ENCODE assay signal across 8 cellular contexts in the genomic region with DNA sequence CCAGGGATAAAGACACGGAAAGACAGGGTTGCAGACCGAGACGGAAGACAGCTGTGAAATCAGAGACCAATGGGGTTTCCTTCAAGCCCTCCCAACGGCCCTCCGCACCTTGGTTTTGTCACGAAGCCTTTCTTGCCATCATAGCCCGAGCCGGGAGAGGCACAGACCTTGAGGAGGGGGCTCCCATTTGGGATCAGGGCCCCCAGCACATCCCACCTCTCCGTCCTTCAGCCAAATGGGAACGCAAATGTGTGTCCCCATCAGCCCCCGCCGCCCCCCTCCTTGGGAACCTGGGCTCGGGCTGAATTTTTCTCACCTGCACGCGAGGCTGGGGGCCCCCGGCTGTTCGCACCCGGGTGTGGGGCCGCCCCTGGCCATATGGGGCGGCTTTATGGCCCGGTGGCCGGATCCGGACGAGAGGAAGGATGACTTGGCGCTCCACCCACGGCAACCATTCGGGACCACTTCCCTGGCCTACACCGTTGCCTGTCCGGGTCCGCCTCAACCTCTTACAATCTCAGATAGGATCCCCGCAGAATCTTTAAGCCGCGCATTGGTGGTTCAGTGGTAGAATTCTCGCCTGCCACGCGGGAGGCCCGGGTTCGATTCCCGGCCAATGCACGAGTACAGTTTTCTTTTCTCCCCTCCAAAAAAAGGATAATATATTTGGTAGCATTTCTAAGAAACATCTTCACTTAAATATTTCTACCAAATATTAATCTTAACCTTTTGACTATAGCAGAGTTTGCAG. TPM values are rescaled to one million over a fixed set of nuclear protein-coding genes. Genes with fewer than 3 reads are reported as not detected.
DNase-seq lines count a peak whose midpoint lies in the region; ATAC-seq, FAIRE-seq and TF ChIP-seq lines count a peak whose summit lies in the region.

No MANE protein-coding gene starts in this region.

- POLR2A ChIA-PET in activated naive CD8-positive, alpha-beta T cell treated with anti-CD3 and anti-CD28 coated beads, Interleukin-2, amount 10 ng/mL, durations not matched to agents 7 days and 5 days (lab: Charles Lee), result interaction anchor here (0.5 to 4.3 kb wide), 8 partner anchors 13 to 147 kb away, joined by 3 to 34 read pairs (median 4); partner anchors contain the start of genes AURKB and PER1

- TF ChIP-seq EP300 in upper lobe of left lung (IDR thresholded peaks at IDR 0.05), result no peak

- H3K4me3 Mint-ChIP-seq in activated naive CD8-positive, alpha-beta T cell treated with anti-CD3 and anti-CD28 coated beads, Interleukin-2, amount 10 ng/mL, durations not matched to agents 7 days and 5 days, result peak overlapping the region; percentile 91

- TF ChIP-seq POLR2A in upper lobe of left lung (IDR thresholded peaks at IDR 0.05) (no peak), GM12892 (IDR thresholded peaks at IDR 0.05; ENCODE audit: low read depth, low read length) (no peak)

- H3K4me1 ChIP-seq in heart right ventricle (peaks cover 27 to 70% (median 67%) of the 10 kb centered on the region in 9 donors), upper lobe of left lung (peaks cover 60 to 74% (median 64%) of the 10 kb centered on the region in 4 donors)

- no peaks in the 10 kb centered on the region for H3K36me3 ChIP-seq in heart right ventricle
- H3K36me3 ChIP-seq in upper lobe of left lung, result no peaks in the 10 kb centered on the region

- 2% methylated on average over 40 of the region's 40 CpGs for WGBS in heart right ventricle, 2 donors
- WGBS in upper lobe of left lung, 2 donors, result 2 to 3% methylated on average over 23 to 26 of the region's 40 CpGs

- intact Hi-C loops in heart right ventricle (cut with DNase I) (loop anchor here in 7 of 10 donors (1.0 to 10.0 kb wide), 6 partner anchors 37 to 99 kb away; partner anchors contain the start of gene VAMP2 (in 1 of the 7)), posterior cingulate gyrus (cut with DNase I) (loop anchor here (2.0 to 10.0 kb wide), 2 partner anchors 13 to 249 kb away; partner anchors contain the start of gene KRABD2)

- peak overlapping the region; percentile 40 to 91 (median 70) for H3K4me3 ChIP-seq in heart right ventricle
- peak overlapping the region; percentile 36 to 69 (median 64) for H3K4me3 ChIP-seq in upper lobe of left lung

- H3K27me3 ChIP-seq in heart right ventricle, result peaks cover 0 to 94% (median 17%) of the 10 kb centered on the region in 7 donors
- H3K27me3 ChIP-seq in upper lobe of left lung, result peaks cover 0 to 53% (median 23%) of the 10 kb centered on the region in 4 donors

- peak; percentile 25 for ATAC-seq in activated naive CD8-positive, alpha-beta T cell treated with anti-CD3 and anti-CD28 coated beads, Interleukin-2, amount 10 ng/mL, durations not matched to agents 7 days and 5 days (ENCODE audit: low read depth)
- ATAC-seq in heart right ventricle, result peak; percentile 30 to 71 (median 60)
- ATAC-seq in upper lobe of left lung (ENCODE audit: low FRiP score in 2 of 2), result peak; percentile 9 to 66

- H3K36me3 Mint-ChIP-seq in activated naive CD8-positive, alpha-beta T cell treated with anti-CD3 and anti-CD28 coated beads, Interleukin-2, amount 10 ng/mL, durations not matched to agents 7 days and 5 days, result peaks cover 2% of the 10 kb centered on the region

- no peaks in the 10 kb centered on the region for H3K9me3 Mint-ChIP-seq in activated naive CD8-positive, alpha-beta T cell treated with anti-CD3 and anti-CD28 coated beads, Interleukin-2, amount 10 ng/mL, durations not matched to agents 7 days and 5 days

- DNase-seq in DMS79 treated with DMSO at 0.1 percent for 48 hours (lab: John Stamatoyannopoulos, UW) (peak; percentile 54), KG1 (lab: John Stamatoyannopoulos, UW) (peak; percentile 54), T follicular helper cell (ENCODE audit: low read depth) (peak; percentile 82), heart right ventricle (peak; percentile 76 to 86), posterior cingulate gyrus (peak; percentile 73 to 97 (median 86)), upper lobe of left lung (peak; percentile 81 to 91), GM12892 (ENCODE audit: insufficient read length) (no peak)
- peak; percentile 86 for DNase-seq in activated naive CD8-positive, alpha-beta T cell treated with anti-CD3 and anti-CD28 coated beads, Interleukin-2, amount 10 ng/mL, durations not matched to agents 7 days and 5 days

- no peaks in the 10 kb centered on the region for H3K9me3 ChIP-seq in heart right ventricle
- H3K9me3 ChIP-seq in upper lobe of left lung, result no peaks in the 10 kb centered on the region

- no peak for FAIRE-seq in GM12892 (lab: Jason Lieb, UNC)

- H3K27me3 Mint-ChIP-seq in activated naive CD8-positive, alpha-beta T cell treated with anti-CD3 and anti-CD28 coated beads, Interleukin-2, amount 10 ng/mL, durations not matched to agents 7 days and 5 days, result peaks cover 45% of the 10 kb centered on the region

- TF ChIP-seq CTCF in heart right ventricle (IDR thresholded peaks at IDR 0.05) (no peak), upper lobe of left lung (IDR thresholded peaks at IDR 0.05) (no peak)

- H3K4me1 Mint-ChIP-seq in activated naive CD8-positive, alpha-beta T cell treated with anti-CD3 and anti-CD28 coated beads, Interleukin-2, amount 10 ng/mL, durations not matched to agents 7 days and 5 days, result peaks cover 46% of the 10 kb centered on the region

- peak overlapping the region; percentile 76 for H3K27ac Mint-ChIP-seq in activated naive CD8-positive, alpha-beta T cell treated with anti-CD3 and anti-CD28 coated beads, Interleukin-2, amount 10 ng/mL, durations not matched to agents 7 days and 5 days

- H3K27ac ChIP-seq in heart right ventricle (peak overlapping the region in 8 of 10 donors; percentile 51 to 82 (median 67)), upper lobe of left lung (peak overlapping the region in 2 of 4 donors; percentile 58 to 79)

RNA-seq across cellular contexts. Expression of gene HES7, which starts 1.5 kb away (rescaled TPM):
- under 1 TPM; 0.23 to 0.75 TPM for total RNA-seq in activated naive CD8-positive, alpha-beta T cell treated with anti-CD3 and anti-CD28 coated beads, Interleukin-2, amount 10 ng/mL, durations not matched to agents 7 days and 5 days
- total RNA-seq in heart right ventricle (under 1 TPM in 5 of 10 donors, not detected in 5; 0.17 to 0.52 (median 0.38) TPM), upper lobe of left lung (1 to 10 TPM in 1 of 6 donors, not detected in 5; 4.9 TPM)
- 1 to 10 TPM in 1 of 2 donors, under 1 TPM in 1; 0.91 to 1.5 TPM for polyA plus RNA-seq in heart right ventricle
- polyA plus RNA-seq in GM12892 (2012; ENCODE audit: missing spikeins), result 0.21 TPM

RNA-seq across cellular contexts. Expression of gene ALOXE3, which starts 7.1 kb away (rescaled TPM):
- total RNA-seq in activated naive CD8-positive, alpha-beta T cell treated with anti-CD3 and anti-CD28 coated beads, Interleukin-2, amount 10 ng/mL, durations not matched to agents 7 days and 5 days, result not detected
- total RNA-seq in heart right ventricle, result not detected
- under 1 TPM in 1 of 2 donors, not detected in 1; 0.09 TPM for polyA plus RNA-seq in heart right ventricle
- not detected for total RNA-seq in upper lobe of left lung
- polyA plus RNA-seq in GM12892 (2012; ENCODE audit: missing spikeins), result not detected

RNA-seq across cellular contexts. Expression of gene PER1, which starts 26.8 kb away (rescaled TPM):
- total RNA-seq in activated naive CD8-positive, alpha-beta T cell treated with anti-CD3 and anti-CD28 coated beads, Interleukin-2, amount 10 ng/mL, durations not matched to agents 7 days and 5 days, result 10 to 100 TPM; 52.7 to 53.6 TPM
- total RNA-seq in heart right ventricle (100 to 1,000 TPM in 6 of 10 donors, 10 to 100 TPM in 4; 37.4 to 154 (median 112) TPM), upper lobe of left lung (100 to 1,000 TPM; 112 to 358 (median 288) TPM)
- polyA plus RNA-seq in heart right ventricle, result 100 to 1,000 TPM; 112 to 135 TPM
- 11.8 TPM for polyA plus RNA-seq in GM12892 (2012; ENCODE audit: missing spikeins)

RNA-seq across cellular contexts. Expression of gene VAMP2, which starts 37.4 kb away (rescaled TPM):
- total RNA-seq in activated naive CD8-positive, alpha-beta T cell treated with anti-CD3 and anti-CD28 coated beads, Interleukin-2, amount 10 ng/mL, durations not matched to agents 7 days and 5 days, result 100 to 1,000 TPM; 116 to 118 TPM
- total RNA-seq in heart right ventricle, result 10 to 100 TPM; 46.8 to 67.8 (median 62.7) TPM
- 10 to 100 TPM; 49.0 to 54.3 TPM for polyA plus RNA-seq in heart right ventricle
- total RNA-seq in upper lobe of left lung, result 10 to 100 TPM; 27.2 to 75.8 (median 49.8) TPM
- 32.1 TPM for polyA plus RNA-seq in GM12892 (2012; ENCODE audit: missing spikeins)

RNA-seq across cellular contexts. Expression of gene ALOX12B, which starts 37.9 kb away (rescaled TPM):
- under 1 TPM; 0.65 to 0.97 TPM for total RNA-seq in activated naive CD8-positive, alpha-beta T cell treated with anti-CD3 and anti-CD28 coated beads, Interleukin-2, amount 10 ng/mL, durations not matched to agents 7 days and 5 days
- total RNA-seq in heart right ventricle, result not detected
- polyA plus RNA-seq in heart right ventricle, result not detected
- total RNA-seq in upper lobe of left lung, result not detected
- not detected for polyA plus RNA-seq in GM12892 (2012; ENCODE audit: missing spikeins)
